31 cellular contexts compared by ENCODE assay signal in the genomic region with DNA sequence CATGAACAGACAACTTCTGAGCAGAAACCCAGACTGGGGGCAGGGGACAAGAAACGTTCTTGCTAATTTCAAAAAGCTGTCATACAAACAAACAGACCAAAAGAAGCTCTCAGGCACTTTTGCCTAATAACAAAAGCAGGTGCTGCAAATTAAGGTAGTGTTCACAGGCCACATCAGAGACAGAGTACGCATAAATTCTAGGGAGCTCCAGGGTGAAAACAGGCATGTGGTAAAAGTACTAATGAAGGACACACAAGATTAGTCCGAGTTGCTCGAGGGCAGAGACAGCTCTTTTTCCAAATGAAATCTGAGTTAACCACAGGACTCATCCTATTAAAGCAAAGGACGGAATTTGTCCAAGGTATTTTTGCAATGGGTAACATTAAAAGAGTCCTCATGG.
A peak's percentile ranks its signal among the peaks of the same experiment; 100 is the strongest.
DNase-seq lines count a peak whose midpoint lies in the region; TF ChIP-seq lines count a peak whose summit lies in the region.
"Had no signal": no experiment of that assay in that cellular context is flagged by ENCODE, and none has a peak within 500 bp of the region (broad histone marks: within the 10 kb centered on the region; RNA-seq: fewer than 3 reads in every experiment).

No MANE protein-coding gene starts in this region.

- no peaks in the 10 kb centered on the region for H3K36me3 ChIP-seq in A673 (ENCODE audit: insufficient read depth, low read length, poor library complexity, severe bottlenecking)
- H3K36me3 ChIP-seq: esophagus squamous epithelium, gastrocnemius medialis, Peyer's patch, right lobe of liver had no signal

- H3K4me1 ChIP-seq in A673 (ENCODE audit: insufficient read depth, low read length, poor library complexity, severe bottlenecking): peaks cover 92% of the 10 kb centered on the region
- H3K4me1 ChIP-seq: A549, body of pancreas, Peyer's patch, right lobe of liver had no signal

- H3K9me3 ChIP-seq in A673 (ENCODE audit: low read depth, low read length, poor library complexity, severe bottlenecking): no peaks in the 10 kb centered on the region
- H3K9me3 ChIP-seq: A549, body of pancreas, esophagus squamous epithelium, gastrocnemius medialis, Peyer's patch, right lobe of liver had no signal

- no TSS peak for BruUV-seq in A673 (replicated peaks; lab: Mats Ljungman, UMichigan)

- no peak overlapping the region for H3K4me3 ChIP-seq in A673 (ENCODE audit: low read depth, low read length, poor library complexity, severe bottlenecking)
- H3K4me3 ChIP-seq: A549, body of pancreas, esophagus squamous epithelium, gastrocnemius medialis, Peyer's patch, right lobe of liver had no signal

- intact Hi-C loops in A673 (cut with micrococcal nuclease; ENCODE audit: unreplicated experiment): no loop called here

- POLR2A ChIA-PET in A673 (lab: Charles Lee; ENCODE audit: low non-redundant PET): interaction anchor here (0.6 kb wide), 1 partner anchor 36 kb away, joined by 3 read pairs; no protein-coding TSS in a partner anchor

- H3K27ac ChIP-seq in A673 (ENCODE audit: low read depth, low read length, poor library complexity, severe bottlenecking): peak overlapping the region; percentile 70
- H3K27ac ChIP-seq: A549, body of pancreas, gastrocnemius medialis, Peyer's patch, right lobe of liver had no signal

- CTCF ChIA-PET in A673 (lab: Charles Lee): interaction anchor here (0.6 kb wide), 1 partner anchor 10 kb away, joined by 4 read pairs; no protein-coding TSS in a partner anchor

- TF ChIP-seq CTCF in A673 (conservative IDR thresholded peaks at IDR 0.05; ENCODE audit: low read depth, low read length): no peak

- DNase-seq in A673 (ENCODE audit: low spot score) (no peak), M059J (ENCODE audit: low read depth) (peak; percentile 3), RPMI7951 (ENCODE audit: low read depth) (peak; percentile 16), left kidney (ENCODE audit: low read depth, low spot score) (peak; percentile 24), HuH-7 (ENCODE audit: low spot score) (no peak), GM19238 (ENCODE audit: insufficient read length, low spot score) (no peak), NK-92 (lab: John Stamatoyannopoulos, UW; ENCODE audit: unreplicated experiment) (no peak), epidermal melanocyte (ENCODE audit: insufficient read length, low spot score) (no peak)
- DNase-seq: activated CD4-positive, alpha-beta T cell treated with anti-CD3 and anti-CD28 coated beads for 36 hours; activated CD8-positive, alpha-beta T cell treated with anti-CD3 and anti-CD28 coated beads for 36 hours; activated naive CD4-positive, alpha-beta T cell treated with anti-CD3 and anti-CD28 coated beads, Interleukin-2, amount 50 U/mL, for 16 hours; activated T-cell treated with anti-CD3 and anti-CD28 coated beads for 4 hours; body of pancreas; CD4-positive, alpha-beta T cell; dermis blood vessel endothelial cell; DMS79 treated with DMSO at 0.1 percent for 48 hours; esophagus squamous epithelium; gastrocnemius medialis; H7; hippocampal formation; KBM-7; MM.1S; NCI-H1105 treated with DMSO at 0.1 percent for 48 hours; NCI-H2081 treated with DMSO at 0.1 percent for 48 hours; NCI-H510A; Peyer's patch; posterior cingulate gyrus; right lobe of liver; SHP77 treated with DMSO at 0.1 percent for 48 hours; stimulated activated naive CD8-positive, alpha-beta T cell treated with anti-CD3 and anti-CD28 coated beads, Interleukin-15, amount 100 ng/mL, for 72 hours had no signal

- H3K27me3 ChIP-seq in A673 (replicated peaks; ENCODE audit: insufficient read depth, low read depth, low read length, poor library complexity): no peaks in the 10 kb centered on the region
- H3K27me3 ChIP-seq: body of pancreas, esophagus squamous epithelium, gastrocnemius medialis, Peyer's patch, right lobe of liver had no signal

Comparison
In these comparisons a context has a peak if more than half of its experiments do, and no peak if none do; other contexts are left out.
1. DNase-seq: peak in M059J (single experiment), RPMI7951 (single experiment) and left kidney (single experiment); none in A673 (single experiment), HuH-7 (single experiment), GM19238 (single experiment), NK-92 (single experiment) and epidermal melanocyte (single experiment).